In the genomic region with DNA sequence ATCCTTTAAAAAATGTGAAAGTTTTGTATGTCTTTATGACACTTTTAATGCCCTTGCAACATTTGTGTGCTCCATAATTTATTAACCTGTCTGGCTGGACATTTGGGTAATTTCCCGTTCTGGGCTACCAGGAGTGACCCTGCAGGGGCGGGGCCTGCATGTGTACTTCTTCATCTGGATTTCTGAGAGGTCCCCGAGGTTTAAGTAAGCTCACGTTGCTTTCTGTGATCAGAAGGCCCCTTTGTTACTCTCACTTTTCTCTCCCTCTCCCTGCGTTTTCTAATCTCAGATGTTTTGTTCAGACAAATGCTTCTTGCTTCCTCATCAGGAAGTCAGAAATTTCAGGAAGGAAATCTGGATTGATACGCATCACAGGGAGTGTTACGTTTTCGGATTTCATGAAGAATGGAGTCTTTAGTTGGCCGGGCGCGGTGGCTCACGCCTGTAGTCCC, we compare ENCODE assay signal across 12 cellular contexts.
A peak's percentile ranks its signal among the peaks of the same experiment; 100 is the strongest.
DNase-seq lines count a peak whose midpoint lies in the region; FAIRE-seq and TF ChIP-seq lines count a peak whose summit lies in the region.
"Had no signal": no experiment of that assay in that cellular context is flagged by ENCODE, and none has a peak within 500 bp of the region (broad histone marks: within the 10 kb centered on the region; RNA-seq: fewer than 3 reads in every experiment).

No MANE protein-coding gene starts in this region.

- 13 to 34% methylated on average over 12 of the region's 12 CpGs for WGBS in sigmoid colon, 2 donors

- H3K27me3 ChIP-seq in sigmoid colon: no peaks in the 10 kb centered on the region

- peak overlapping the region; percentile 1 to 55 (median 52) for H3K27ac ChIP-seq in sigmoid colon

- H3K9me3 Mint-ChIP-seq in MCF 10A (ENCODE audit: unreplicated experiment): no peaks in the 10 kb centered on the region
- H3K9me3 Mint-ChIP-seq: central memory CD8-positive, alpha-beta T cell had no signal

- BruUV-seq in MCF 10A (replicated peaks; lab: Mats Ljungman, UMichigan): no TSS peak

- CTCF ChIA-PET in MCF 10A (lab: Yijun Ruan, JAX): no interaction called here
- CTCF ChIA-PET in GM10248 (lab: Yijun Ruan, JAX): no interaction called here

- H3K4me1 ChIP-seq in sigmoid colon: peaks cover 0 to 6% (median 0%) of the 10 kb centered on the region in 4 donors

- POLR2A ChIA-PET in MCF 10A (lab: Yijun Ruan, JAX): interaction anchor here (0.9 kb wide), 1 partner anchor 68 kb away, joined by 3 read pairs; no protein-coding TSS in a partner anchor
- POLR2A ChIA-PET in GM10248 (lab: Yijun Ruan, JAX): no interaction called here

- intact Hi-C loops in MCF 10A (cut with micrococcal nuclease): no loop called here
- intact Hi-C loops in sigmoid colon (cut with DNase I): no loop called here

- peaks cover 15% of the 10 kb centered on the region for H3K4me1 Mint-ChIP-seq in MCF 10A (ENCODE audit: insufficient read depth, unreplicated experiment)
- H3K4me1 Mint-ChIP-seq: central memory CD8-positive, alpha-beta T cell had no signal

- TF ChIP-seq POLR2A in sigmoid colon (IDR thresholded peaks at IDR 0.05) (no peak), GM12891 (IDR thresholded peaks at IDR 0.05; ENCODE audit: low read depth, low read length) (no peak)

- no peak for FAIRE-seq in GM12891 (lab: Jason Lieb, UNC)

- peaks cover 51% of the 10 kb centered on the region for H3K36me3 Mint-ChIP-seq in MCF 10A (ENCODE audit: insufficient read depth, unreplicated experiment)

- TF ChIP-seq CTCF in MCF 10A (IDR thresholded peaks at IDR 0.05; ENCODE audit: unreplicated experiment) (no peak), sigmoid colon (IDR thresholded peaks at IDR 0.05) (no peak), GM10248 (IDR thresholded peaks at IDR 0.05; ENCODE audit: control extremely low read depth, extremely low read depth, low read depth, missing control alignments) (no peak)

- no peaks in the 10 kb centered on the region for H3K27me3 Mint-ChIP-seq in MCF 10A (ENCODE audit: insufficient read depth, unreplicated experiment)
- H3K27me3 Mint-ChIP-seq: central memory CD8-positive, alpha-beta T cell; naive thymus-derived CD4-positive, alpha-beta T cell; stimulated activated naive CD8-positive, alpha-beta T cell treated with anti-CD3 and anti-CD28 coated beads, Interleukin-15, Interleukin-2, amounts not matched to agents 100 ng/mL and 50 ng/mL, for 24 hours had no signal

- TF ChIP-seq EP300 in sigmoid colon (IDR thresholded peaks at IDR 0.05): no peak

- DNase-seq in HT-29 (ENCODE audit: low spot score) (peak; percentile 63), MCF 10A (ENCODE audit: unreplicated experiment) (no peak), kidney tubule cell (ENCODE audit: low spot score) (peak; percentile 75), sigmoid colon (no peak), midbrain (lab: John Stamatoyannopoulos, UW) (no peak), middle frontal gyrus (ENCODE audit: extremely low spot score, low spot score) (no peak), GM10248 (ENCODE audit: extremely low spot score) (no peak), GM12891 (ENCODE audit: insufficient read length, low spot score) (no peak)
- DNase-seq: activated effector memory CD4-positive, alpha-beta T cell treated with Interleukin-2 at 50 U/mL for 16 hours; naive thymus-derived CD4-positive, alpha-beta T cell had no signal

- peaks cover 0 to 3% (median 1%) of the 10 kb centered on the region in 4 donors for H3K9me3 ChIP-seq in sigmoid colon

- H3K27ac Mint-ChIP-seq in MCF 10A (ENCODE audit: low read depth, unreplicated experiment): peak overlapping the region; percentile 81
- H3K27ac Mint-ChIP-seq: stimulated activated naive CD8-positive, alpha-beta T cell treated with anti-CD3 and anti-CD28 coated beads, Interleukin-15, Interleukin-2, amounts not matched to agents 100 ng/mL and 50 ng/mL, for 24 hours had no signal

- no peak overlapping the region for H3K4me3 ChIP-seq in sigmoid colon

- no peak overlapping the region for H3K4me3 Mint-ChIP-seq in MCF 10A (ENCODE audit: unreplicated experiment)
- H3K4me3 Mint-ChIP-seq: central memory CD8-positive, alpha-beta T cell; naive thymus-derived CD4-positive, alpha-beta T cell; stimulated activated naive CD8-positive, alpha-beta T cell treated with anti-CD3 and anti-CD28 coated beads, Interleukin-15, Interleukin-2, amounts not matched to agents 100 ng/mL and 50 ng/mL, for 24 hours had no signal

- peaks cover 0 to 6% (median 0%) of the 10 kb centered on the region in 4 donors for H3K36me3 ChIP-seq in sigmoid colon

TF ChIP-seq in GM12891, 5 proteins besides CTCF, POLR2A, EP300 and RAD21:
- TF ChIP-seq POU2F2 (IDR thresholded peaks at IDR 0.05; ENCODE audit: low read depth, low read length) (no peak), SPI1 (IDR thresholded peaks at IDR 0.05; ENCODE audit: low read depth, low read length) (no peak), POLR2AphosphoS5 (IDR thresholded peaks at IDR 0.05; ENCODE audit: low read depth, low read length) (no peak), PAX5 (IDR thresholded peaks at IDR 0.05; ENCODE audit: insufficient read depth, low read length, severe bottlenecking) (no peak), TAF1 (IDR thresholded peaks at IDR 0.05; ENCODE audit: low read depth, low read length) (no peak)

Comparison
In these comparisons a context has a peak if more than half of its experiments do, and no peak if none do; other contexts are left out.
1. DNase-seq: peak in HT-29 (single experiment) and kidney tubule cell (single experiment); none in MCF 10A (single experiment), sigmoid colon (single experiment), midbrain (single experiment), middle frontal gyrus (single experiment), GM10248 (single experiment) and GM12891 (single experiment).